ENCODE assay signal across 24 cellular contexts in genomic region chr2:130894326-130894942, GRCh38. TPM values are rescaled to one million over a fixed set of nuclear protein-coding genes. Genes with fewer than 3 reads are reported as not detected.
DNase-seq lines count a peak whose midpoint lies in the region; ATAC-seq, FAIRE-seq and TF ChIP-seq lines count a peak whose summit lies in the region.
"Had no signal": no experiment of that assay in that cellular context is flagged by ENCODE, and none has a peak within 500 bp of the region (broad histone marks: within the 10 kb centered on the region; RNA-seq: fewer than 3 reads in every experiment).

No MANE protein-coding gene starts in this region.

- no peaks in the 10 kb centered on the region for H3K9me3 Mint-ChIP-seq in type B pancreatic cell
- peaks cover 3% of the 10 kb centered on the region for H3K9me3 Mint-ChIP-seq in activated naive CD4-positive, alpha-beta T cell treated with anti-CD3 and anti-CD28 coated beads for 36 hours
- H3K9me3 Mint-ChIP-seq: CD4-positive, alpha-beta T cell; HFFc6 had no signal

- peak; percentile 68 for FAIRE-seq in bronchial epithelial cell (lab: Jason Lieb, UNC)
- FAIRE-seq: GM12878 had no signal

- intact Hi-C loops in PC-3 (cut with micrococcal nuclease), result no loop called here
- intact Hi-C loops in activated naive CD4-positive, alpha-beta T cell treated with anti-CD3 and anti-CD28 coated beads for 36 hours (cut with micrococcal nuclease), result no loop called here

- no TSS peak for BruUV-seq in PC-3 (replicated peaks; lab: Mats Ljungman, UMichigan)

- peak; percentile 62 for ATAC-seq in PC-3
- ATAC-seq in foreskin keratinocyte, result peak; percentile 25
- ATAC-seq: GM12878 had no signal

- no peaks in the 10 kb centered on the region for H4K20me1 ChIP-seq in PC-3 (ENCODE audit: low read length)

- no peak overlapping the region for H3K27ac ChIP-seq in PC-3 (ENCODE audit: low read length)
- peak overlapping the region; percentile 84 for H3K27ac ChIP-seq in foreskin keratinocyte
- H3K27ac ChIP-seq: GM23248 had no signal

- H3K9me2 ChIP-seq in PC-3 (replicated peaks; ENCODE audit: low read length), result no peaks in the 10 kb centered on the region
- H3K9me2 ChIP-seq: SK-N-SH had no signal

- POLR2A ChIA-PET in PC-3 (lab: Charles Lee; ENCODE audit: unreplicated experiment), result no interaction called here

- no peaks in the 10 kb centered on the region for H3K9me3 ChIP-seq in PC-3 (ENCODE audit: low read length)
- H3K9me3 ChIP-seq: BE2C, SK-N-SH had no signal

- H3K9ac ChIP-seq in PC-3 (ENCODE audit: low read length), result no peak overlapping the region
- H3K9ac ChIP-seq: GM23248, SK-N-SH had no signal

- peaks cover 8% of the 10 kb centered on the region for H3K27me3 Mint-ChIP-seq in type B pancreatic cell
- peaks cover 15% of the 10 kb centered on the region for H3K27me3 Mint-ChIP-seq in activated naive CD4-positive, alpha-beta T cell treated with anti-CD3 and anti-CD28 coated beads for 36 hours (ENCODE audit: low read depth)

- peaks cover 14% of the 10 kb centered on the region for H3K4me1 ChIP-seq in PC-3 (ENCODE audit: insufficient read depth, low read length)
- peaks cover 32% of the 10 kb centered on the region for H3K4me1 ChIP-seq in foreskin keratinocyte
- H3K4me1 ChIP-seq: BE2C had no signal

- no peaks in the 10 kb centered on the region for H3K79me2 ChIP-seq in PC-3 (ENCODE audit: low read length)

- H3K4me3 ChIP-seq in PC-3 (ENCODE audit: low read length) (no peak overlapping the region), bronchial epithelial cell (ENCODE audit: low read depth, low read length) (no peak overlapping the region)
- H3K4me3 ChIP-seq: GM12878, GM23248 had no signal

- H3K4me1 Mint-ChIP-seq in type B pancreatic cell (ENCODE audit: unreplicated experiment), result no peaks in the 10 kb centered on the region
- H3K4me1 Mint-ChIP-seq in activated naive CD4-positive, alpha-beta T cell treated with anti-CD3 and anti-CD28 coated beads for 36 hours (ENCODE audit: low read depth), result no peaks in the 10 kb centered on the region

- H3K27me3 ChIP-seq in PC-3 (ENCODE audit: low read length) (no peaks in the 10 kb centered on the region), bronchial epithelial cell (ENCODE audit: control insufficient read depth, insufficient read depth, low read length) (no peaks in the 10 kb centered on the region), foreskin keratinocyte (no peaks in the 10 kb centered on the region)
- H3K27me3 ChIP-seq: BE2C had no signal

- CTCF ChIA-PET in PC-3 (lab: Charles Lee), result no interaction called here
- CTCF ChIA-PET in activated naive CD4-positive, alpha-beta T cell treated with anti-CD3 and anti-CD28 coated beads for 36 hours (lab: Charles Lee), result no interaction called here

- H3K27ac Mint-ChIP-seq in type B pancreatic cell, result peak overlapping the region; percentile 70
- H3K27ac Mint-ChIP-seq in activated naive CD4-positive, alpha-beta T cell treated with anti-CD3 and anti-CD28 coated beads for 36 hours, result no peak overlapping the region
- H3K27ac Mint-ChIP-seq: CD4-positive, alpha-beta T cell; H9; HFFc6 had no signal

- H3K4me2 ChIP-seq in PC-3 (ENCODE audit: low read length), result peak overlapping the region; percentile 27
- H3K4me2 ChIP-seq: SK-N-SH had no signal

- H3K4me3 Mint-ChIP-seq in type B pancreatic cell, result no peak overlapping the region
- no peak overlapping the region for H3K4me3 Mint-ChIP-seq in activated naive CD4-positive, alpha-beta T cell treated with anti-CD3 and anti-CD28 coated beads for 36 hours
- H3K4me3 Mint-ChIP-seq: CD4-positive, alpha-beta T cell; H9; HFFc6 had no signal

- DNase-seq in PC-3 (peak; percentile 72), bronchial epithelial cell (ENCODE audit: low read depth) (peak; percentile 58), foreskin keratinocyte (peak; percentile 60 to 82), type B pancreatic cell (ENCODE audit: extremely low spot score, unreplicated experiment) (no peak), HUDEP-2 (lab: John Stamatoyannopoulos, UW; ENCODE audit: unreplicated experiment in 76 of 76) (no peak), HuH-7 (ENCODE audit: low spot score) (no peak)
- no peak for DNase-seq in activated naive CD4-positive, alpha-beta T cell treated with anti-CD3 and anti-CD28 coated beads for 36 hours
- DNase-seq: BE2C; CD4-positive, alpha-beta T cell; COR-L47; DMS 273 treated with DMSO at 0.1 percent for 48 hours; DMS79 treated with DMSO at 0.1 percent for 48 hours; GM23248; H9; HFFc6; IMR-90; MV-4-11; NCI-H1105 treated with DMSO at 0.1 percent for 48 hours; NCI-H2029 treated with DMSO at 0.1 percent for 48 hours; NCI-H446; NCI-H526; SIG-M5; SK-N-SH had no signal

- H2AFZ ChIP-seq in PC-3 (ENCODE audit: low read length), result no peak overlapping the region
- H2AFZ ChIP-seq: GM23248 had no signal

- no peak for TF ChIP-seq CTCF in PC-3 (conservative IDR thresholded peaks at IDR 0.05; ENCODE audit: low read depth, low read length)
- TF ChIP-seq CTCF in bronchial epithelial cell (IDR thresholded peaks at IDR 0.05; ENCODE audit: insufficient read depth, low read length, severe bottlenecking), result no peak
- no peak for TF ChIP-seq CTCF in foreskin keratinocyte (conservative IDR thresholded peaks at IDR 0.05)
- no peak for TF ChIP-seq CTCF in type B pancreatic cell (conservative IDR thresholded peaks at IDR 0.05)

- no peaks in the 10 kb centered on the region for H3F3A ChIP-seq in PC-3 (ENCODE audit: low read length, unreplicated experiment)

- no peaks in the 10 kb centered on the region for H3K36me3 Mint-ChIP-seq in type B pancreatic cell
- no peaks in the 10 kb centered on the region for H3K36me3 Mint-ChIP-seq in activated naive CD4-positive, alpha-beta T cell treated with anti-CD3 and anti-CD28 coated beads for 36 hours (ENCODE audit: low read depth)

- H3K36me3 ChIP-seq in PC-3 (ENCODE audit: low read depth, low read length) (no peaks in the 10 kb centered on the region), bronchial epithelial cell (ENCODE audit: control insufficient read depth, insufficient read depth, low read length) (no peaks in the 10 kb centered on the region)
- H3K36me3 ChIP-seq: BE2C had no signal

RNA-seq across cellular contexts. Expression of gene ARHGEF4, which starts 57.7 kb away (rescaled TPM):
- total RNA-seq in PC-3 (2014; rRNA removed), result 21.5 and 30.5 TPM in 2 replicates
- total RNA-seq in bronchial epithelial cell, result 74.8 and 107 TPM in 2 replicates
- 22.5 and 22.9 TPM in 2 replicates for total RNA-seq in foreskin keratinocyte
- polyA plus RNA-seq in foreskin keratinocyte, result 13.8 and 14.1 TPM in 2 replicates
- total RNA-seq in type B pancreatic cell (ENCODE audit: low replicate concordance), result 15.7 and 31.4 TPM in 2 replicates
- total RNA-seq in activated naive CD4-positive, alpha-beta T cell treated with anti-CD3 and anti-CD28 coated beads for 36 hours, result 1 to 10 TPM; 2.6 to 3.3 TPM

Comparison
In these comparisons a context has a peak if more than half of its experiments do, and no peak if none do; other contexts are left out.
1. DNase-seq: peak in PC-3 (single experiment), bronchial epithelial cell (single experiment) and foreskin keratinocyte (2 of 2); none in type B pancreatic cell (single experiment), HUDEP-2 (0 of 76), activated naive CD4-positive, alpha-beta T cell treated with anti-CD3 and anti-CD28 coated beads for 36 hours (single experiment) and HuH-7 (single experiment).